9 cellular contexts compared by ENCODE assay signal in genomic region chr2:242010567-242011513, GRCh38.
DNase-seq lines count a peak whose midpoint lies in the region; ATAC-seq and TF ChIP-seq lines count a peak whose summit lies in the region.
"Had no signal": no experiment of that assay in that cellular context is flagged by ENCODE, and none has a peak within 500 bp of the region (broad histone marks: within the 10 kb centered on the region; RNA-seq: fewer than 3 reads in every experiment).

No MANE protein-coding gene starts in this region.

- CTCF ChIA-PET in activated CD8-positive, alpha-beta memory T cell treated with anti-CD3 and anti-CD28 coated beads, Interleukin-2, amount 10 ng/mL, durations not matched to agents 7 days and 5 days (lab: Charles Lee): interaction anchor here (1.1 to 1.4 kb wide), 2 partner anchors 60 to 132 kb away, joined by 3 read pairs; no protein-coding TSS in a partner anchor

- H3K4me3 Mint-ChIP-seq in activated CD8-positive, alpha-beta memory T cell treated with anti-CD3 and anti-CD28 coated beads, Interleukin-2, amount 10 ng/mL, durations not matched to agents 7 days and 5 days: no peak overlapping the region
- no peak overlapping the region for H3K4me3 Mint-ChIP-seq in T-helper 17 cell
- H3K4me3 Mint-ChIP-seq in dendritic cell treated with granulocyte-macrophage colony-stimulating factor and Interleukin-4, amounts not matched to agents 40 ng/mL and 50 ng/mL, for 4 days: no peak overlapping the region
- H3K4me3 Mint-ChIP-seq in stimulated activated effector memory CD8-positive, alpha-beta T cell treated with anti-CD3 and anti-CD28 coated beads, Interleukin-12 subunit alpha, Interleukin-12 subunit beta, amount 100 ng/mL, for 72 hours: no peak overlapping the region

- H3K4me1 ChIP-seq in heart left ventricle: no peaks in the 10 kb centered on the region
- H3K4me1 ChIP-seq: lower lobe of right lung had no signal

- intact Hi-C loops in dendritic cell treated with granulocyte-macrophage colony-stimulating factor and Interleukin-4, amounts not matched to agents 40 ng/mL and 50 ng/mL, for 4 days (cut with micrococcal nuclease): no loop called here
- intact Hi-C loops in heart left ventricle (cut with DNase I): no loop called here

- no peaks in the 10 kb centered on the region for H3K36me3 ChIP-seq in heart left ventricle
- H3K36me3 ChIP-seq: lower lobe of right lung had no signal

- TF ChIP-seq POLR2A in heart left ventricle (IDR thresholded peaks at IDR 0.05): no peak

- no peaks in the 10 kb centered on the region for H3K27me3 ChIP-seq in heart left ventricle

- ATAC-seq in activated CD8-positive, alpha-beta memory T cell treated with anti-CD3 and anti-CD28 coated beads, Interleukin-2, amount 10 ng/mL, durations not matched to agents 7 days and 5 days: peak; percentile 30
- ATAC-seq in T-helper 17 cell (peak; percentile 30), heart left ventricle (no peak)
- ATAC-seq in stimulated activated effector memory CD8-positive, alpha-beta T cell treated with anti-CD3 and anti-CD28 coated beads, Interleukin-12 subunit alpha, Interleukin-12 subunit beta, amount 100 ng/mL, for 72 hours: peak; percentile 83

- H3K27ac ChIP-seq in heart left ventricle: no peak overlapping the region
- H3K27ac ChIP-seq: lower lobe of right lung had no signal

- H3K9me3 ChIP-seq in T-helper 17 cell (ENCODE audit: control insufficient read depth, low read length, poor library complexity, severe bottlenecking) (no peaks in the 10 kb centered on the region), heart left ventricle (no peaks in the 10 kb centered on the region)
- H3K9me3 ChIP-seq: lower lobe of right lung had no signal

- H3K4me1 Mint-ChIP-seq in activated CD8-positive, alpha-beta memory T cell treated with anti-CD3 and anti-CD28 coated beads, Interleukin-2, amount 10 ng/mL, durations not matched to agents 7 days and 5 days: peaks cover 14% of the 10 kb centered on the region
- H3K4me1 Mint-ChIP-seq in T-helper 17 cell: peaks cover 8% of the 10 kb centered on the region
- H3K4me1 Mint-ChIP-seq in dendritic cell treated with granulocyte-macrophage colony-stimulating factor and Interleukin-4, amounts not matched to agents 40 ng/mL and 50 ng/mL, for 4 days (ENCODE audit: low read depth): peaks cover 12% of the 10 kb centered on the region
- H3K4me1 Mint-ChIP-seq in stimulated activated effector memory CD8-positive, alpha-beta T cell treated with anti-CD3 and anti-CD28 coated beads, Interleukin-12 subunit alpha, Interleukin-12 subunit beta, amount 100 ng/mL, for 72 hours: peaks cover 13% of the 10 kb centered on the region

- WGBS in heart left ventricle, 4 donors: 75 to 81% (median 77%) methylated on average over 22 to 24 of the region's 24 CpGs

- peaks cover 13% of the 10 kb centered on the region for H3K27me3 Mint-ChIP-seq in activated CD8-positive, alpha-beta memory T cell treated with anti-CD3 and anti-CD28 coated beads, Interleukin-2, amount 10 ng/mL, durations not matched to agents 7 days and 5 days
- H3K27me3 Mint-ChIP-seq in T-helper 17 cell: peaks cover 10% of the 10 kb centered on the region
- H3K27me3 Mint-ChIP-seq in dendritic cell treated with granulocyte-macrophage colony-stimulating factor and Interleukin-4, amounts not matched to agents 40 ng/mL and 50 ng/mL, for 4 days: peaks cover 33% of the 10 kb centered on the region

- TF ChIP-seq CTCF in heart left ventricle (IDR thresholded peaks at IDR 0.05): no peak

- no peaks in the 10 kb centered on the region for H3K36me3 Mint-ChIP-seq in activated CD8-positive, alpha-beta memory T cell treated with anti-CD3 and anti-CD28 coated beads, Interleukin-2, amount 10 ng/mL, durations not matched to agents 7 days and 5 days
- no peaks in the 10 kb centered on the region for H3K36me3 Mint-ChIP-seq in T-helper 17 cell (ENCODE audit: low read depth)
- H3K36me3 Mint-ChIP-seq in dendritic cell treated with granulocyte-macrophage colony-stimulating factor and Interleukin-4, amounts not matched to agents 40 ng/mL and 50 ng/mL, for 4 days (ENCODE audit: low read depth): no peaks in the 10 kb centered on the region
- H3K36me3 Mint-ChIP-seq in stimulated activated effector memory CD8-positive, alpha-beta T cell treated with anti-CD3 and anti-CD28 coated beads, Interleukin-12 subunit alpha, Interleukin-12 subunit beta, amount 100 ng/mL, for 72 hours: no peaks in the 10 kb centered on the region

- no peak overlapping the region for H3K4me3 ChIP-seq in heart left ventricle
- H3K4me3 ChIP-seq: lower lobe of right lung had no signal

- H3K27ac Mint-ChIP-seq in activated CD8-positive, alpha-beta memory T cell treated with anti-CD3 and anti-CD28 coated beads, Interleukin-2, amount 10 ng/mL, durations not matched to agents 7 days and 5 days: peak overlapping the region; percentile 52
- peak overlapping the region; percentile 8 for H3K27ac Mint-ChIP-seq in T-helper 17 cell
- peak overlapping the region; percentile 45 for H3K27ac Mint-ChIP-seq in dendritic cell treated with granulocyte-macrophage colony-stimulating factor and Interleukin-4, amounts not matched to agents 40 ng/mL and 50 ng/mL, for 4 days
- no peak overlapping the region for H3K27ac Mint-ChIP-seq in stimulated activated effector memory CD8-positive, alpha-beta T cell treated with anti-CD3 and anti-CD28 coated beads, Interleukin-12 subunit alpha, Interleukin-12 subunit beta, amount 100 ng/mL, for 72 hours

- H3K9me3 Mint-ChIP-seq in activated CD8-positive, alpha-beta memory T cell treated with anti-CD3 and anti-CD28 coated beads, Interleukin-2, amount 10 ng/mL, durations not matched to agents 7 days and 5 days (ENCODE audit: low read depth): peaks cover 2% of the 10 kb centered on the region
- H3K9me3 Mint-ChIP-seq in dendritic cell treated with granulocyte-macrophage colony-stimulating factor and Interleukin-4, amounts not matched to agents 40 ng/mL and 50 ng/mL, for 4 days: no peaks in the 10 kb centered on the region
- no peaks in the 10 kb centered on the region for H3K9me3 Mint-ChIP-seq in stimulated activated effector memory CD8-positive, alpha-beta T cell treated with anti-CD3 and anti-CD28 coated beads, Interleukin-12 subunit alpha, Interleukin-12 subunit beta, amount 100 ng/mL, for 72 hours

- DNase-seq in activated CD8-positive, alpha-beta memory T cell treated with anti-CD3 and anti-CD28 coated beads, Interleukin-2, amount 10 ng/mL, durations not matched to agents 7 days and 5 days: peak; percentile 57
- DNase-seq in activated CD8-positive, alpha-beta memory T cell treated with anti-CD3 and anti-CD28 coated beads, Interleukin-2, amount 50 U/mL, for 4 hours: no peak
- DNase-seq in T-helper 17 cell (no peak), heart left ventricle (no peak), putamen (ENCODE audit: low spot score) (no peak), EL (no peak)
- peak in 1 of 2 donors; percentile 56 for DNase-seq in stimulated activated effector memory CD8-positive, alpha-beta T cell treated with anti-CD3 and anti-CD28 coated beads, Interleukin-12 subunit alpha, Interleukin-12 subunit beta, amount 100 ng/mL, for 72 hours (ENCODE audit: low spot score in 2 of 2)
- DNase-seq: lower lobe of right lung had no signal

Comparison
In these comparisons a context has a peak if more than half of its experiments do, and no peak if none do; other contexts are left out.
1. ATAC-seq: peak in activated CD8-positive, alpha-beta memory T cell treated with anti-CD3 and anti-CD28 coated beads, Interleukin-2, amount 10 ng/mL, durations not matched to agents 7 days and 5 days (single experiment), T-helper 17 cell (single experiment) and stimulated activated effector memory CD8-positive, alpha-beta T cell treated with anti-CD3 and anti-CD28 coated beads, Interleukin-12 subunit alpha, Interleukin-12 subunit beta, amount 100 ng/mL, for 72 hours (single experiment); none in heart left ventricle (0 of 4).